In genomic region chr14:56482306-56482705, GRCh38 we compare ENCODE assay signal across 9 cellular contexts.
DNase-seq lines count a peak whose midpoint lies in the region; ATAC-seq and TF ChIP-seq lines count a peak whose summit lies in the region.
"Had no signal": no experiment of that assay in that cellular context is flagged by ENCODE, and none has a peak within 500 bp of the region (broad histone marks: within the 10 kb centered on the region; RNA-seq: fewer than 3 reads in every experiment).

No MANE protein-coding gene starts in this region.

- CTCF ChIA-PET in HEK293 (lab: Yijun Ruan, JAX) = interaction anchor here (0.5 to 1.5 kb wide), 16 partner anchors 9 to 1278 kb away, joined by 3 to 7 read pairs (median 4); no protein-coding TSS in a partner anchor

- no peaks in the 10 kb centered on the region for H3K36me3 ChIP-seq in HEK293 (ENCODE audit: control insufficient read depth in 2 of 2, insufficient read depth in 1 of 2, low read length in 2 of 2)
- H3K36me3 ChIP-seq in OCI-LY3 (replicated peaks; ENCODE audit: low read depth, low read length) = no peaks in the 10 kb centered on the region

- H3K4me3 Mint-ChIP-seq in glutamatergic neuron (ENCODE audit: unreplicated experiment) = no peak overlapping the region
- H3K4me3 Mint-ChIP-seq in immature natural killer cell = no peak overlapping the region
- H3K4me3 Mint-ChIP-seq: dendritic cell treated with granulocyte-macrophage colony-stimulating factor and Interleukin-4, amounts not matched to agents 40 ng/mL and 50 ng/mL, for 4 days had no signal

- no peak overlapping the region for H3K9ac ChIP-seq in OCI-LY3 (ENCODE audit: low read length)

- H3K9me3 ChIP-seq in HEK293 (ENCODE audit: control insufficient read depth, insufficient read depth, low read depth, low read length) (no peaks in the 10 kb centered on the region), OCI-LY3 (ENCODE audit: insufficient read depth, low read length) (no peaks in the 10 kb centered on the region)

- peaks cover 16% of the 10 kb centered on the region for H3K27me3 ChIP-seq in OCI-LY3 (ENCODE audit: low read depth, low read length)

- peak overlapping the region; percentile 20; the same call in 1 of the 2 replicates for H2AFZ ChIP-seq in OCI-LY3 (ENCODE audit: low read depth, low read length)

- H3K27me3 Mint-ChIP-seq in glutamatergic neuron (ENCODE audit: unreplicated experiment) (no peaks in the 10 kb centered on the region), immature natural killer cell (ENCODE audit: low read depth in 3 of 3) (peaks cover 0 to 1% (median 0%) of the 10 kb centered on the region in 3 donors)
- H3K27me3 Mint-ChIP-seq: dendritic cell treated with granulocyte-macrophage colony-stimulating factor and Interleukin-4, amounts not matched to agents 40 ng/mL and 50 ng/mL, for 4 days had no signal

- DNase-seq in D341Med (ENCODE audit: low spot score) = peak; percentile 71
- DNase-seq in glutamatergic neuron = peak; percentile 47
- no peak for DNase-seq in HPDE6-E6E7 (ENCODE audit: extremely low spot score)
- DNase-seq in nucleus accumbens (lab: John Stamatoyannopoulos, UW) = no peak
- DNase-seq in immature natural killer cell = no peak

- no peak overlapping the region for H3K4me2 ChIP-seq in OCI-LY3 (ENCODE audit: low read length)

- no peaks in the 10 kb centered on the region for H3K36me3 Mint-ChIP-seq in glutamatergic neuron (ENCODE audit: unreplicated experiment)
- H3K36me3 Mint-ChIP-seq in immature natural killer cell = no peaks in the 10 kb centered on the region

- no peaks in the 10 kb centered on the region for H3K79me2 ChIP-seq in OCI-LY3 (ENCODE audit: low read length)

- POLR2A ChIA-PET in HEK293 (lab: Yijun Ruan, JAX) = interaction anchor here (0.6 kb wide), 1 partner anchor 179 kb away, joined by 5 read pairs; no protein-coding TSS in a partner anchor

- H3K4me3 ChIP-seq in HEK293 (ENCODE audit: low read depth, low read length) (no peak overlapping the region), OCI-LY3 (ENCODE audit: low read length) (no peak overlapping the region)

- H3K4me1 ChIP-seq in HEK293 (ENCODE audit: control insufficient read depth, insufficient read depth, low read length) = no peaks in the 10 kb centered on the region
- H3K4me1 ChIP-seq in OCI-LY3 (ENCODE audit: low read length) = no peaks in the 10 kb centered on the region

- H3K27ac ChIP-seq in HEK293 (ENCODE audit: extremely low read depth, low read depth, low read length) (no peak overlapping the region), OCI-LY3 (ENCODE audit: low read length) (no peak overlapping the region)

- H3K27ac Mint-ChIP-seq in glutamatergic neuron (ENCODE audit: unreplicated experiment) (no peak overlapping the region), immature natural killer cell (no peak overlapping the region)
- H3K27ac Mint-ChIP-seq: dendritic cell treated with granulocyte-macrophage colony-stimulating factor and Interleukin-4, amounts not matched to agents 40 ng/mL and 50 ng/mL, for 4 days had no signal

- no peaks in the 10 kb centered on the region for H3K9me3 Mint-ChIP-seq in glutamatergic neuron (ENCODE audit: unreplicated experiment)
- H3K9me3 Mint-ChIP-seq in immature natural killer cell = no peaks in the 10 kb centered on the region
- H3K9me3 Mint-ChIP-seq: dendritic cell treated with granulocyte-macrophage colony-stimulating factor and Interleukin-4, amounts not matched to agents 40 ng/mL and 50 ng/mL, for 4 days had no signal

- no peaks in the 10 kb centered on the region for H4K20me1 ChIP-seq in OCI-LY3 (ENCODE audit: insufficient read depth, low read length)

- TF ChIP-seq CTCF in HEK293 (tag by site-specific recombination; IDR thresholded peaks at IDR 0.05) (no peak), OCI-LY3 (IDR thresholded peaks at IDR 0.05; ENCODE audit: low read depth, low read length) (peak; percentile 44; the same call in 1 of the 2 replicates), glutamatergic neuron (IDR thresholded peaks at IDR 0.05; ENCODE audit: partially characterized antibody, unreplicated experiment) (peak; percentile 40)

- no peak for ATAC-seq in HG02623 (IDR thresholded peaks at IDR 0.05; ENCODE audit: unreplicated experiment)

- peaks cover 5% of the 10 kb centered on the region for H3K4me1 Mint-ChIP-seq in glutamatergic neuron (ENCODE audit: low read depth, unreplicated experiment)
- no peaks in the 10 kb centered on the region for H3K4me1 Mint-ChIP-seq in immature natural killer cell

TF ChIP-seq in HEK293, 187 proteins besides CTCF, POLR2A, EP300 and RAD21:
- no peak for TF ChIP-seq AEBP2 (tag by site-specific recombination; IDR thresholded peaks at IDR 0.05; ENCODE audit: borderline replicate concordance)
- TF ChIP-seq ZNF654 (tag by site-specific recombination; IDR thresholded peaks at IDR 0.05; ENCODE audit: low read depth) = peak; percentile 32

Comparison
In these comparisons a context has a peak if more than half of its experiments do, and no peak if none do; other contexts are left out.
1. DNase-seq: peak in D341Med (single experiment) and glutamatergic neuron (single experiment); none in HPDE6-E6E7 (single experiment), nucleus accumbens (0 of 56) and immature natural killer cell (0 of 3).